Comparison of ENCODE assay signal across 23 cellular contexts in the genomic region with DNA sequence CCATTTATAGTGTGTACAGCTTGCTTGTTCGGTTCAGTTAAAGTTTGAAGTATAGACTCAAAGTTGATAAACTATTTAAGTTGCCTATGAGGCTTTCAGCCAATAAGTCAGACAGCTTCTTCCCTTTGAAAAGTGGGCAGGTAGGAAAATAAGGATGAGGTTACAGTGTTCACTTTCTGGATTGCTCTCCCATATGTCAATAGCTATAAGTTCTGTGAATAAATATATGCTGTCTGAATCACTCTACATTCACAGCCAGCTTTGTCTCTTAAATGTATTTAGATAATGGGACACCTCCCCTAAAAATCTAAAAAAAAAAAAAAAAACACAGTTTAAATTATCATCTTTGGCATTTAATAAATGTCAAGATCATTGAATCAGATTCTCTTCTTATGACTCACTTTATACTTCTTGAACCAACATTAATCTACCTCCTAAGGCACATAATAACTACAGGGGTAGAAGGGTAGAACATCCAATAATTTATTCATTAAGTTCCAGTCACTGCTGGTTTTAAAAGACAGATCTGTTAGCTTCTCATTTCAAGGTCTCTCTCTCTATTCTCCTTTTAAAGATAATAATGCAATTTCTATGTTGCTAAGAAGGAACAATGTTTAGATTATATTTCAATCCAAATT.
"Had no signal": no experiment of that assay in that cellular context is flagged by ENCODE, and none has a peak within 500 bp of the region (broad histone marks: within the 10 kb centered on the region; RNA-seq: fewer than 3 reads in every experiment).

No MANE protein-coding gene starts in this region.

- H3K36me3 ChIP-seq: SJCRH30 had no signal

- H3K27me3 ChIP-seq: SJCRH30 had no signal

- H3K27ac ChIP-seq: RWPE1, SJCRH30 had no signal

- ATAC-seq: HepG2, Panc1, Right ventricle myocardium inferior had no signal

- H3K9me3 ChIP-seq: SJCRH30 had no signal

- H3K4me3 ChIP-seq: SJCRH30 had no signal

- DNase-seq: IMR-90, Karpas-422, KG1, MM.1S, NCI-H1092 treated with DMSO at 0.1 percent for 48 hours, NCI-H1436, NCI-H187, NCI-H2029, NCI-H2081 treated with DMSO at 0.1 percent for 48 hours, NCI-H2171, NCI-H226, NCI-H446, NCI-H510A, NCI-H524 treated with DMSO at 0.1 percent for 48 hours, NCI-H69, NCI-H774, SHP77 treated with DMSO at 0.1 percent for 48 hours, SJCRH30, SW 1271 had no signal
